In the genomic region with DNA sequence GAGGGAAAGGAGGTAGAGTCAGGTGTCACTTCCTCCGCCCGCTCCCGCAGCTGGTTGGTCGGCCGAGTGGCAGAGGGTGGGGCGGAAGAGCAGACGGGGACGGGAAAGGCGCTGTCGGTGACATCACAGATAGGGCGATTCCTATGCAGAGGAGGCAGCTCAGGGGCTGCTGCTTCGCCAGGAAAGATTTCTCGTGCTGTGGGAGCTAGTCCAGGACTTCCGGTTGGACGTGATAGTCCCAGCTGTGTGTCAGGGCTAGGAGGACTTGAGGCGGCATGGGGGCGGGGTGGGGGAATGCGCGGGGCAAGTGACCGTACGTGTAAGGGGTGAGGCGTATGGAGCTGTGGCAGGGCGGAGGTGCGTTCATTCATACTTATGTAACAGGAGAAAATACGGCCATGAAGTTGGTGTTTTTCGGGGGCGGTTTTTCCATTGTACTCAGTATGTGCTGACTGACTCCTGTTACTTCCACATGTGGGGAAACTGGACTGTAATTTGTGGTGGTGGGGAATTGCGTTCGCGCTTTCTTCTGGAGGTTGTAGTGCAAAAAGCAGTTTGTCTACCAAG, we compare ENCODE assay signal across 8 cellular contexts.
DNase-seq lines count a peak whose midpoint lies in the region; ATAC-seq and TF ChIP-seq lines count a peak whose summit lies in the region.
"Not testable (repeated sequence)": the region's sequence is repeated elsewhere in the genome, so short reads cannot be mapped to it uniquely, and the experiment has no call there.

No MANE protein-coding gene starts in this region.

- H3K27ac ChIP-seq in vagina, result peak overlapping the region; percentile 61

- peak overlapping the region; percentile 73 for H3K9ac ChIP-seq in iPS-15b (ENCODE audit: low read depth, low read length)

- not testable (repeated sequence) for H3K36me3 ChIP-seq in iPS-15b (ENCODE audit: control insufficient read depth, insufficient read depth, low read length); vagina

- TF ChIP-seq POLR2A in vagina (IDR thresholded peaks at IDR 0.05), result not testable (repeated sequence)

- intact Hi-C loops in posterior vena cava (cut with DNase I); vagina (cut with DNase I): not testable (repeated sequence)

- not testable (repeated sequence) for H3K4me3 ChIP-seq in iPS-15b (ENCODE audit: low read depth, low read length)
- H3K4me3 ChIP-seq in vagina, result peak overlapping the region in 1 of 2 donors; percentile 36

- TF ChIP-seq CTCF in vagina (IDR thresholded peaks at IDR 0.05), result not testable (repeated sequence)

- ATAC-seq in GM18517 (IDR thresholded peaks at IDR 0.05; ENCODE audit: unreplicated experiment), result peak; percentile 66
- ATAC-seq in HG02884 (IDR thresholded peaks at IDR 0.05; ENCODE audit: unreplicated experiment), result peak; percentile 87

- H3K9me3 ChIP-seq in iPS-15b (ENCODE audit: control insufficient read depth, insufficient read depth, low read length); vagina: not testable (repeated sequence)

- not testable (repeated sequence) for H3K27me3 ChIP-seq in iPS-15b (ENCODE audit: control insufficient read depth, insufficient read depth, low read length); vagina

- H3K4me1 ChIP-seq in iPS-15b (ENCODE audit: control insufficient read depth, insufficient read depth, low read length); vagina: not testable (repeated sequence)

- peak; percentile 65 for DNase-seq in NCI-H460 (ENCODE audit: extremely low read depth, low read depth)
- DNase-seq in activated CD4-positive, alpha-beta T cell treated with anti-CD3 and anti-CD28 coated beads, Interleukin-2, amount 50 U/mL, for 4 hours, result peak; percentile 31 to 34
- DNase-seq in central memory CD4-positive, alpha-beta T cell, result peak; percentile 79
- peak; percentile 84 for DNase-seq in posterior vena cava (ENCODE audit: low spot score)
- DNase-seq in vagina (ENCODE audit: extremely low spot score in 2 of 2), result peak in 1 of 2 donors; percentile 20
